Comparison of ENCODE assay signal across 8 cellular contexts in genomic region chr7:5494683-5495561, GRCh38. TPM values are rescaled to one million over a fixed set of nuclear protein-coding genes. Genes with fewer than 3 reads are reported as not detected.
DNase-seq lines count a peak whose midpoint lies in the region; ATAC-seq, FAIRE-seq and TF ChIP-seq lines count a peak whose summit lies in the region.

No MANE protein-coding gene starts in this region.

- peaks cover 7% of the 10 kb centered on the region; the same call in 1 of the 2 replicates for H3K79me2 ChIP-seq in GM12878 (ENCODE audit: control insufficient read depth, insufficient read depth, low read length)

- H3K4me3 ChIP-seq in GM12878, result peak overlapping the region; percentile 53; the same call in 1 of the 2 replicates
- no peak overlapping the region for H3K4me3 ChIP-seq in small intestine (ENCODE audit: low read depth in 1 of 2, low read length in 2 of 2)

- in situ Hi-C loops in GM12878 (cut with MboI), result loop anchor here (5.0 to 10.0 kb wide), 2 partner anchors 172 to 210 kb away; no protein-coding TSS in a partner anchor

- CTCF ChIA-PET in GM12878 (lab: Yijun Ruan, JAX), result interaction anchor here (0.7 to 6.0 kb wide), 46 partner anchors 9 to 333 kb away, joined by 3 to 112 read pairs (median 4); no protein-coding TSS in a partner anchor

- H3K36me3 ChIP-seq in GM12878 (ENCODE audit: control insufficient read depth in 2 of 2, insufficient read depth in 2 of 2, low read length in 1 of 2) (peaks cover 2 to 12% of the 10 kb centered on the region in 2 experiments; a peak in 2 of 4 replicates), small intestine (ENCODE audit: control insufficient read depth in 2 of 2, insufficient read depth in 2 of 2, low read length in 2 of 2) (no peaks in the 10 kb centered on the region)

- H3K4me1 ChIP-seq in GM12878 (ENCODE audit: control insufficient read depth, insufficient read depth, low read length), result peaks cover 12% of the 10 kb centered on the region
- H3K4me1 ChIP-seq in small intestine (ENCODE audit: control insufficient read depth in 2 of 2, insufficient read depth in 1 of 2, low read depth in 1 of 2, low read length in 1 of 2), result peaks cover 0 to 2% of the 10 kb centered on the region in 2 donors

- DNase-seq in NCI-H2029 treated with DMSO at 0.1 percent for 48 hours (lab: John Stamatoyannopoulos, UW) (peak; percentile 53), UCSD-AML1 (lab: John Stamatoyannopoulos, UW; ENCODE audit: unreplicated experiment) (peak; percentile 65), GM12878 (ENCODE audit: low read depth, low spot score) (no peak), iPS DF 4.7 (ENCODE audit: extremely low read depth, low spot score) (peak; percentile 75), small intestine (peak; percentile 76)

- H3K27ac ChIP-seq in GM12878 (ENCODE audit: control insufficient read depth, insufficient read depth), result no peak overlapping the region
- H3K27ac ChIP-seq in small intestine (ENCODE audit: low read depth in 1 of 2, low read length in 1 of 2), result no peak overlapping the region

- TF ChIP-seq EP300 in GM12878 (IDR thresholded peaks at IDR 0.05; ENCODE audit: borderline replicate concordance in 1 of 2, control insufficient read depth in 1 of 2, low read depth in 2 of 2, low read length in 2 of 2), result peak in 1 of 2 experiments; percentile 24; a peak in 1 of 4 replicates

- intact Hi-C loops in GM12878 (cut with micrococcal nuclease; ENCODE audit: unreplicated experiment), result loop anchor here (1.0 kb wide), 4 partner anchors 30 to 209 kb away; no protein-coding TSS in a partner anchor

- peak; percentile 95 for FAIRE-seq in G401.6 (lab: Jason Lieb, UNC)
- FAIRE-seq in GM12878 (lab: Jason Lieb, UNC), result peak; percentile 94
- no peak for FAIRE-seq in small intestine (lab: Jason Lieb, UNC)

- H3K9me3 ChIP-seq in GM12878 (replicated peaks; ENCODE audit: control insufficient read depth, insufficient read depth, low read length), result no peaks in the 10 kb centered on the region
- H3K9me3 ChIP-seq in small intestine (ENCODE audit: control insufficient read depth, low read depth), result no peaks in the 10 kb centered on the region

- peak; percentile 21; the same call in 1 of the 2 replicates for TF ChIP-seq POLR2A in GM12878 (IDR thresholded peaks at IDR 0.05; ENCODE audit: low read depth, low read length)

- WGBS in GM12878 (ENCODE audit: insufficient coverage, insufficient replicate concordance, low lambda C conversion rate, missing lambda C conversion rate), result 13% methylated on average over 41 of the region's 41 CpGs
- WGBS in small intestine, 3 donors, result 36 to 37% (median 36%) methylated on average over 41 of the region's 41 CpGs

- peak; percentile 88 for TF ChIP-seq RAD21 in GM12878 (IDR thresholded peaks at IDR 0.05; ENCODE audit: insufficient read depth, low read depth, low read length)

- no peaks in the 10 kb centered on the region for H4K20me1 ChIP-seq in GM12878 (ENCODE audit: control insufficient read depth, insufficient read depth)

- 0 out of 2 replicates have a peak overlapping the region, but pooled peaks have one; percentile 5 for H3K9ac ChIP-seq in GM12878 (ENCODE audit: control insufficient read depth, insufficient read depth, low read length)

- RAD21 ChIA-PET in GM12878 (lab: Charles Lee; ENCODE audit: unreplicated experiment), result interaction anchor here (0.7 to 2.8 kb wide), 28 partner anchors 11 to 270 kb away, joined by 3 to 48 read pairs (median 4); no protein-coding TSS in a partner anchor

- SMC1A ChIA-PET in GM12878 (lab: Charles Lee; ENCODE audit: uncharacterized antibody, unreplicated experiment), result interaction anchor here (0.6 to 3.6 kb wide), 31 partner anchors 11 to 259 kb away, joined by 3 to 54 read pairs (median 4); no protein-coding TSS in a partner anchor

- POLR2A ChIA-PET in GM12878 (lab: Charles Lee), result interaction anchor here (0.6 to 4.3 kb wide), 10 partner anchors 18 to 1083 kb away, joined by 3 to 48 read pairs (median 4); no protein-coding TSS in a partner anchor

- no TSS peak for BruUV-seq in GM12878 (replicated peaks; lab: Mats Ljungman, UMichigan)

- peak; percentile 62 for ATAC-seq in HG02623 (IDR thresholded peaks at IDR 0.05; ENCODE audit: unreplicated experiment)
- peak; percentile 94 for ATAC-seq in GM12878
- ATAC-seq in HG03469 (IDR thresholded peaks at IDR 0.05; ENCODE audit: unreplicated experiment), result no peak

- TF ChIP-seq CTCF in GM12878 (IDR thresholded peaks at IDR 0.05 in 2 of 3, conservative IDR thresholded peaks at IDR 0.05 in 1 of 3; ENCODE audit: control insufficient read depth in 2 of 3, extremely low read depth in 1 of 3, insufficient read depth in 1 of 3, low read depth in 3 of 3, low read length in 3 of 3), result peak; percentile 94 to 99 (median 96); a peak in 5 of 6 replicates

- peak overlapping the region; percentile 66 for H3K4me2 ChIP-seq in GM12878 (ENCODE audit: control insufficient read depth, insufficient read depth)

- H3K27me3 ChIP-seq in GM12878 (replicated peaks in 1 of 2; ENCODE audit: control insufficient read depth in 2 of 2, insufficient read depth in 2 of 2, low read length in 1 of 2) (no peaks in the 10 kb centered on the region), small intestine (ENCODE audit: control insufficient read depth in 2 of 2, insufficient read depth in 2 of 2, low read length in 2 of 2) (no peaks in the 10 kb centered on the region)

- peak overlapping the region; percentile 15 for H2AFZ ChIP-seq in GM12878 (ENCODE audit: control insufficient read depth, low read depth, low read length)

TF ChIP-seq in GM12878, 131 proteins besides CTCF, POLR2A, EP300 and RAD21 (continues in another document):
- TF ChIP-seq SIN3A (IDR thresholded peaks at IDR 0.05; ENCODE audit: low read depth, low read length) (0 out of 2 replicates have a peak, but pooled peaks have one; percentile 54), BHLHE40 (IDR thresholded peaks at IDR 0.05; ENCODE audit: borderline replicate concordance in 1 of 2, low read depth in 2 of 2, low read length in 1 of 2) (peak in 1 of 2 experiments; percentile 58; a peak in 3 of 4 replicates), SMC3 (IDR thresholded peaks at IDR 0.05; ENCODE audit: borderline replicate concordance, low read length) (peak; percentile 96), USF2 (IDR thresholded peaks at IDR 0.05; ENCODE audit: borderline replicate concordance, low read depth, low read length) (no peak), SUZ12 (IDR thresholded peaks at IDR 0.05; ENCODE audit: unreplicated experiment) (no peak), TAF1 (IDR thresholded peaks at IDR 0.05; ENCODE audit: borderline replicate concordance, low read depth, low read length) (no peak), NBN (IDR thresholded peaks at IDR 0.05) (peak; percentile 74; the same call in 1 of the 2 replicates), ZNF24 (IDR thresholded peaks at IDR 0.05) (0 out of 2 replicates have a peak, but pooled peaks have one; percentile 23), ATF7 (IDR thresholded peaks at IDR 0.05; ENCODE audit: low read depth) (no peak)

RNA-seq across cellular contexts. Expression of gene FBXL18, which starts 18.7 kb away (rescaled TPM):
- 14.1 and 16.0 TPM in 2 replicates for total RNA-seq in GM12878 (2013; cell fraction: nucleolus; rRNA removed)
- total RNA-seq in GM12878 (2014; rRNA removed) (4.7 and 6.7 TPM in 2 replicates), GM12878 (2014; rRNA removed; fragmentation: Illumina TruSeq; extraction: Trizol) (2.0 and 2.8 TPM in 2 replicates), GM12878 (2021) (15.9 and 19.6 TPM in 2 replicates)
- 1.1 TPM for polyA plus RNA-seq in GM12878 (2011; ENCODE audit: low read depth)
- polyA plus RNA-seq in GM12878 (2011; rRNA removed) (0.61 and 2.0 TPM in 2 replicates), GM12878 (2014; fragmentation: Illumina TruSeq; extraction: Trizol) (0.95 and 2.7 TPM in 2 replicates), GM12878 (2014; fragmentation: Nextera tagmentation; extraction: Ambion mirVana) (1 to 10 TPM in 1 of 2 experiments, under 1 TPM in 1; 0.80 to 1.1 TPM), GM12878 (2014; rRNA removed) (10.0 and 11.3 TPM in 2 replicates), GM12878 (2016; fragmentation: Nextera tagmentation; extraction: Ambion mirVana) (10 to 100 TPM; 13.6 to 14.8 TPM), small intestine (1 to 10 TPM; 1.1 to 3.4 (median 1.3) TPM)
- polyA plus RNA-seq in GM12878 (2011; cell fraction: cytosol; rRNA removed), result 2.1 and 3.8 TPM in 2 replicates
- 5.4 and 10.5 TPM in 2 replicates for polyA plus RNA-seq in GM12878 (2011; cell fraction: nucleus; rRNA removed)
- 3.4 TPM in 2 replicates for polyA plus RNA-seq in GM12878 (2012)
- polyA minus RNA-seq in GM12878 (2011; rRNA and poly(A)+ RNA removed), result 4.2 and 6.3 TPM in 2 replicates
- polyA minus RNA-seq in GM12878 (2011; cell fraction: cytosol; rRNA and poly(A)+ RNA removed), result 4.8 and 5.6 TPM in 2 replicates
- 3.7 and 7.7 TPM in 2 replicates for polyA minus RNA-seq in GM12878 (2011; cell fraction: nucleus; rRNA and poly(A)+ RNA removed)

RNA-seq across cellular contexts. Expression of gene ACTB, which starts 35.5 kb away (rescaled TPM):
- 1,974 and 2,098 TPM in 2 replicates for total RNA-seq in GM12878 (2013; cell fraction: nucleolus; rRNA removed)
- total RNA-seq in GM12878 (2014; rRNA removed) (5,201 and 6,104 TPM in 2 replicates), GM12878 (2014; rRNA removed; fragmentation: Illumina TruSeq; extraction: Trizol) (5,689 and 6,359 TPM in 2 replicates), GM12878 (2021) (16,196 and 16,641 TPM in 2 replicates)
- 7,864 TPM for polyA plus RNA-seq in GM12878 (2011; ENCODE audit: low read depth)
- polyA plus RNA-seq in GM12878 (2011; rRNA removed) (1,147 and 2,786 TPM in 2 replicates), GM12878 (2014; fragmentation: Illumina TruSeq; extraction: Trizol) (10,962 and 12,114 TPM in 2 replicates), GM12878 (2014; fragmentation: Nextera tagmentation; extraction: Ambion mirVana) (over 10,000 TPM; 10,715 to 12,414 TPM), GM12878 (2014; rRNA removed) (5,798 and 7,688 TPM in 2 replicates), GM12878 (2016; fragmentation: Nextera tagmentation; extraction: Ambion mirVana) (over 10,000 TPM; 31,192 to 31,914 TPM), small intestine (1,000 to 10,000 TPM; 3,422 to 5,487 (median 4,014) TPM)
- 3,130 and 4,314 TPM in 2 replicates for polyA plus RNA-seq in GM12878 (2011; cell fraction: cytosol; rRNA removed)
- 6,255 and 8,387 TPM in 2 replicates for polyA plus RNA-seq in GM12878 (2011; cell fraction: nucleus; rRNA removed)
- 9,522 and 10,892 TPM in 2 replicates for polyA plus RNA-seq in GM12878 (2012)
- polyA minus RNA-seq in GM12878 (2011; rRNA and poly(A)+ RNA removed), result 3,368 and 4,052 TPM in 2 replicates
- 3,847 and 4,043 TPM in 2 replicates for polyA minus RNA-seq in GM12878 (2011; cell fraction: cytosol; rRNA and poly(A)+ RNA removed)
- 1,573 and 2,410 TPM in 2 replicates for polyA minus RNA-seq in GM12878 (2011; cell fraction: nucleus; rRNA and poly(A)+ RNA removed)
